1 cellular context compared by ENCODE assay signal in genomic region chr16:68237243-68238028, GRCh38.
TF ChIP-seq lines count a peak whose summit lies in the region.

No MANE protein-coding gene starts in this region.

TF ChIP-seq in HepG2, 621 proteins besides CTCF, POLR2A, EP300 and RAD21 (continued from another document and continues in another):
- 0 out of 2 replicates have a peak, but pooled peaks have one; percentile 35 for TF ChIP-seq EEA1 (CRISPR knock-in tag; IDR thresholded peaks at IDR 0.05; ENCODE audit: borderline replicate concordance)
- no peak for TF ChIP-seq KDM1A (CRISPR knock-in tag; IDR thresholded peaks at IDR 0.05)
- TF ChIP-seq ZNF34 (CRISPR knock-in tag; IDR thresholded peaks at IDR 0.05; ENCODE audit: borderline replicate concordance): no peak
- no peak for TF ChIP-seq FUBP1 (CRISPR knock-in tag; IDR thresholded peaks at IDR 0.05; ENCODE audit: borderline replicate concordance)
- peak; percentile 9 for TF ChIP-seq HOXD1 (CRISPR knock-in tag; IDR thresholded peaks at IDR 0.05)
- TF ChIP-seq SMAD1 (CRISPR knock-in tag; IDR thresholded peaks at IDR 0.05; ENCODE audit: borderline replicate concordance, low read depth): no peak
- TF ChIP-seq KMT2B (CRISPR knock-in tag; IDR thresholded peaks at IDR 0.05): 0 out of 2 replicates have a peak, but pooled peaks have one; percentile 46
- no peak for TF ChIP-seq SNAPC2 (CRISPR knock-in tag; IDR thresholded peaks at IDR 0.05)
- TF ChIP-seq ZNF431 (CRISPR knock-in tag; IDR thresholded peaks at IDR 0.05; ENCODE audit: borderline replicate concordance, low read depth): 0 out of 2 replicates have a peak, but pooled peaks have one; percentile 44
- 0 out of 2 replicates have a peak, but pooled peaks have one; percentile 12 for TF ChIP-seq SIX1 (CRISPR knock-in tag; IDR thresholded peaks at IDR 0.05; ENCODE audit: borderline replicate concordance)
- no peak for TF ChIP-seq CBX2 (IDR thresholded peaks at IDR 0.05; ENCODE audit: low read depth, low read length)
- no peak for TF ChIP-seq CBX2 (CRISPR knock-in tag; IDR thresholded peaks at IDR 0.05; ENCODE audit: low read depth)
- TF ChIP-seq ZMAT3 (CRISPR knock-in tag; conservative IDR thresholded peaks at IDR 0.05): peak; percentile 91
- no peak; the same call in 1 of the 2 replicates for TF ChIP-seq ZNF552 (CRISPR knock-in tag; IDR thresholded peaks at IDR 0.05; ENCODE audit: borderline replicate concordance)
- TF ChIP-seq RARA (CRISPR knock-in tag; IDR thresholded peaks at IDR 0.05): peak; percentile 54; the same call in 1 of the 2 replicates
- TF ChIP-seq ZIK1 (CRISPR knock-in tag; IDR thresholded peaks at IDR 0.05; ENCODE audit: borderline replicate concordance, low read depth): no peak
- no peak for TF ChIP-seq ZNF354B (CRISPR knock-in tag; IDR thresholded peaks at IDR 0.05)
- peak; percentile 56 for TF ChIP-seq PHF8 (CRISPR knock-in tag; IDR thresholded peaks at IDR 0.05)
- TF ChIP-seq ZNF615 (CRISPR knock-in tag; IDR thresholded peaks at IDR 0.05; ENCODE audit: borderline replicate concordance): peak; percentile 50; the same call in 1 of the 2 replicates
- peak; percentile 75; the same call in 1 of the 2 replicates for TF ChIP-seq TFAP4 (IDR thresholded peaks at IDR 0.05; ENCODE audit: borderline replicate concordance, low read depth)
- peak; percentile 53; the same call in 1 of the 2 replicates for TF ChIP-seq ZNF275 (CRISPR knock-in tag; IDR thresholded peaks at IDR 0.05; ENCODE audit: borderline replicate concordance)
- peak; percentile 56; the same call in 1 of the 2 replicates for TF ChIP-seq NFKB2 (CRISPR knock-in tag; IDR thresholded peaks at IDR 0.05; ENCODE audit: borderline replicate concordance)
- no peak for TF ChIP-seq MTERF4 (CRISPR knock-in tag; IDR thresholded peaks at IDR 0.05)
- 0 out of 2 replicates have a peak, but pooled peaks have one; percentile 33 for TF ChIP-seq ZNF512B (CRISPR knock-in tag; IDR thresholded peaks at IDR 0.05; ENCODE audit: borderline replicate concordance)
- TF ChIP-seq WIZ (CRISPR knock-in tag; IDR thresholded peaks at IDR 0.05): peak; percentile 52; the same call in 1 of the 2 replicates
- peak; percentile 72; the same call in 1 of the 2 replicates for TF ChIP-seq HMG20A (CRISPR knock-in tag; IDR thresholded peaks at IDR 0.05; ENCODE audit: borderline replicate concordance)
- no peak for TF ChIP-seq GABPA (IDR thresholded peaks at IDR 0.05; ENCODE audit: low read depth, low read length)
- peak; percentile 86 for TF ChIP-seq GABPA (CRISPR knock-in tag; IDR thresholded peaks at IDR 0.05; ENCODE audit: low read depth)
- no peak; the same call in 1 of the 2 replicates for TF ChIP-seq ZNF710 (CRISPR knock-in tag; IDR thresholded peaks at IDR 0.05; ENCODE audit: borderline replicate concordance)
- TF ChIP-seq ISX (CRISPR knock-in tag; conservative IDR thresholded peaks at IDR 0.05): no peak
- no peak for TF ChIP-seq ZNF883 (CRISPR knock-in tag; IDR thresholded peaks at IDR 0.05; ENCODE audit: not compliant biosample characterization)
- no peak for TF ChIP-seq ZNF576 (CRISPR knock-in tag; IDR thresholded peaks at IDR 0.05)
- no peak for TF ChIP-seq ZFP62 (CRISPR knock-in tag; IDR thresholded peaks at IDR 0.05)
- TF ChIP-seq ARNTL (CRISPR knock-in tag; IDR thresholded peaks at IDR 0.05): peak; percentile 89
- TF ChIP-seq ZBTB10 (CRISPR knock-in tag; IDR thresholded peaks at IDR 0.05; ENCODE audit: borderline replicate concordance): peak; percentile 63; the same call in 1 of the 2 replicates
- no peak for TF ChIP-seq ZNF3 (CRISPR knock-in tag; IDR thresholded peaks at IDR 0.05)
- TF ChIP-seq ZNF543 (CRISPR knock-in tag; IDR thresholded peaks at IDR 0.05): no peak
- TF ChIP-seq FOXP4 (CRISPR knock-in tag; IDR thresholded peaks at IDR 0.05): peak; percentile 88
- no peak; the same call in 1 of the 2 replicates for TF ChIP-seq ATF1 (CRISPR knock-in tag; IDR thresholded peaks at IDR 0.05)
- peak; percentile 76; the same call in 1 of the 2 replicates for TF ChIP-seq YEATS4 (CRISPR knock-in tag; IDR thresholded peaks at IDR 0.05; ENCODE audit: borderline replicate concordance)
- peak; percentile 59; the same call in 1 of the 2 replicates for TF ChIP-seq TIGD3 (CRISPR knock-in tag; IDR thresholded peaks at IDR 0.05; ENCODE audit: borderline replicate concordance)
- peak; percentile 36; the same call in 1 of the 2 replicates for TF ChIP-seq GMEB2 (CRISPR knock-in tag; IDR thresholded peaks at IDR 0.05; ENCODE audit: low read depth)
- TF ChIP-seq ZEB1 (IDR thresholded peaks at IDR 0.05; ENCODE audit: insufficient replicate concordance, low read depth): peak; percentile 87
- peak; percentile 97; the same call in 1 of the 2 replicates for TF ChIP-seq KLF15 (CRISPR knock-in tag; IDR thresholded peaks at IDR 0.05; ENCODE audit: borderline replicate concordance)
